8 cellular contexts compared by ENCODE assay signal in genomic region chr16:87963400-87963799, GRCh38. TPM values are rescaled to one million over a fixed set of nuclear protein-coding genes. Genes with fewer than 3 reads are reported as not detected.
DNase-seq lines count a peak whose midpoint lies in the region; ATAC-seq and TF ChIP-seq lines count a peak whose summit lies in the region.

No MANE protein-coding gene starts in this region.

- intact Hi-C loops in left ventricle myocardium superior (cut with micrococcal nuclease) (no loop called here), dorsolateral prefrontal cortex (cut with DNase I) (no loop called here)

- TF ChIP-seq CTCF in dorsolateral prefrontal cortex (IDR thresholded peaks at IDR 0.05 in 54 of 56, conservative IDR thresholded peaks at IDR 0.05 in 2 of 56; ENCODE audit: low read depth in 1 of 56, partially characterized antibody in 56 of 56): no peak

- ATAC-seq in left ventricle myocardium superior: peak; percentile 15

- no peak overlapping the region for H3K4me3 ChIP-seq in dorsolateral prefrontal cortex

- DNase-seq in LHCN-M2 (ENCODE audit: low read depth): peak; percentile 55
- peak; percentile 76 to 82 for DNase-seq in activated T-cell treated with anti-CD3 and anti-CD28 coated beads, Interleukin-2, amount 50 U/mL, for 48 hours
- no peak for DNase-seq in left ventricle myocardium superior
- peak; percentile 42 for DNase-seq in stimulated activated CD8-positive, alpha-beta memory T cell treated with anti-CD3 and anti-CD28 coated beads, Interleukin-4, amount 100 ng/mL, for 24 hours (ENCODE audit: low read depth)
- no peak for DNase-seq in dorsolateral prefrontal cortex
- no peak for DNase-seq in H4 (ENCODE audit: low spot score)
- no peak for DNase-seq in NCI-H1930 (lab: John Stamatoyannopoulos, UW)
- DNase-seq in NCI-H1092 treated with DMSO at 0.1 percent for 48 hours (lab: John Stamatoyannopoulos, UW): no peak

- no peaks in the 10 kb centered on the region for H3K27me3 ChIP-seq in dorsolateral prefrontal cortex

- peak overlapping the region in 9 of 59 donors; percentile 5 to 48 (median 32) for H3K27ac ChIP-seq in dorsolateral prefrontal cortex

RNA-seq across cellular contexts. Expression of gene BANP, which starts 12.2 kb away (rescaled TPM):
- total RNA-seq in LHCN-M2 (2014; rRNA removed): 19.7 and 20.5 TPM in 2 replicates
- 12.3 TPM for polyA plus RNA-seq in LHCN-M2 (2012)
- total RNA-seq in left ventricle myocardium superior: 15.5 TPM
- total RNA-seq in dorsolateral prefrontal cortex: 10 to 100 TPM; 17.6 to 85.0 (median 34.7) TPM
- total RNA-seq in H4 (2014; rRNA removed; shearing (Covaris generic)): 14.1 and 15.6 TPM in 2 replicates

RNA-seq across cellular contexts. Expression of gene CA5A, which starts 27.1 kb away (rescaled TPM):
- not detected in 2 replicates for total RNA-seq in LHCN-M2 (2014; rRNA removed)
- polyA plus RNA-seq in LHCN-M2 (2012): not detected
- not detected for total RNA-seq in left ventricle myocardium superior
- total RNA-seq in dorsolateral prefrontal cortex: 1 to 10 TPM in 22 of 120 experiments, under 1 TPM in 64, not detected in 34; 0.06 to 2.7 (median 0.56) TPM
- total RNA-seq in H4 (2014; rRNA removed; shearing (Covaris generic)): not detected in 2 replicates

Comparison
In these comparisons a context has a peak if more than half of its experiments do, and no peak if none do; other contexts are left out.
1. DNase-seq: peak in LHCN-M2 (single experiment), activated T-cell treated with anti-CD3 and anti-CD28 coated beads, Interleukin-2, amount 50 U/mL, for 48 hours (2 of 2) and stimulated activated CD8-positive, alpha-beta memory T cell treated with anti-CD3 and anti-CD28 coated beads, Interleukin-4, amount 100 ng/mL, for 24 hours (single experiment); none in left ventricle myocardium superior (single experiment), dorsolateral prefrontal cortex (0 of 10), H4 (single experiment), NCI-H1930 (0 of 2) and NCI-H1092 treated with DMSO at 0.1 percent for 48 hours (single experiment).